In genomic region chr6:43454290-43455033, GRCh38 we compare ENCODE assay signal across 8 cellular contexts. TPM values are rescaled to one million over a fixed set of nuclear protein-coding genes. Genes with fewer than 3 reads are reported as not detected.
DNase-seq lines count a peak whose midpoint lies in the region; ATAC-seq and TF ChIP-seq lines count a peak whose summit lies in the region.

No MANE protein-coding gene starts in this region.

- peaks cover 43% of the 10 kb centered on the region for H3K27me3 Mint-ChIP-seq in GM23338 (ENCODE audit: insufficient read depth, low read depth, poor library complexity)

- TF ChIP-seq CTCF in GM23338 (conservative IDR thresholded peaks at IDR 0.05; ENCODE audit: low read depth in 2 of 2): peak; percentile 81 to 94
- peak; percentile 87 to 98 (median 95) for TF ChIP-seq CTCF in spleen (IDR thresholded peaks at IDR 0.05 in 8 of 11, conservative IDR thresholded peaks at IDR 0.05 in 3 of 11)

- 0 out of 2 replicates have a peak, but pooled peaks cover 7% of the 10 kb centered on the region for H3F3A ChIP-seq in GM23338 (replicated peaks; ENCODE audit: low read depth)

- H3K36me3 ChIP-seq in GM23338 (ENCODE audit: insufficient read depth) (no peaks in the 10 kb centered on the region), spleen (peaks cover 0 to 41% (median 27%) of the 10 kb centered on the region in 6 donors)

- intact Hi-C loops in spleen (cut with DNase I; ENCODE audit: low total_unique reads): loop anchor here (5.0 kb wide), 1 partner anchor 53 kb away; no protein-coding TSS in a partner anchor

- peaks cover 4% of the 10 kb centered on the region; the same call in 1 of the 2 replicates for H4K20me1 ChIP-seq in GM23338 (replicated peaks; ENCODE audit: insufficient read depth)

- peak overlapping the region; percentile 74; the same call in 1 of the 2 replicates for H2AFZ ChIP-seq in GM23338

- no peaks in the 10 kb centered on the region for H3K4me1 ChIP-seq in GM23338 (ENCODE audit: insufficient read depth)
- peaks cover 0 to 27% (median 20%) of the 10 kb centered on the region in 6 donors for H3K4me1 ChIP-seq in spleen

- peaks cover 11% of the 10 kb centered on the region for H3K4me1 Mint-ChIP-seq in GM23338

- peak in 13 of 14 donors; percentile 13 to 82 (median 60) for DNase-seq in C1 segment of cervical spinal cord (lab: John Stamatoyannopoulos, UW)
- DNase-seq in GM23338 (ENCODE audit: low spot score): peak; percentile 93
- peak; percentile 16 for DNase-seq in NCI-H2227 treated with DMSO at 0.1 percent for 48 hours (lab: John Stamatoyannopoulos, UW)
- peak; percentile 48 for DNase-seq in activated CD4-positive, alpha-beta T cell treated with anti-CD3 and anti-CD28 coated beads for 1 hour
- peak; percentile 86 for DNase-seq in cerebellar cortex (ENCODE audit: low spot score)
- peak; percentile 95 for DNase-seq in islet precursor cell
- DNase-seq in spleen: peak; percentile 95
- DNase-seq in NCI-H2107 (lab: John Stamatoyannopoulos, UW): no peak

- no peak overlapping the region for H3K27ac Mint-ChIP-seq in GM23338

- H3K27ac ChIP-seq in GM23338 (ENCODE audit: low read depth) (no peak overlapping the region), spleen (peak overlapping the region in 3 of 8 donors; percentile 13 to 50 (median 19))

- no peaks in the 10 kb centered on the region for H3K9me2 ChIP-seq in GM23338 (ENCODE audit: insufficient read depth)

- 6 to 17% (median 8%) methylated on average over 30 to 51 of the region's 51 CpGs for WGBS in spleen, 5 donors

- peak; percentile 86 for ATAC-seq in GM23338

- peak overlapping the region; percentile 73 for H3K4me3 Mint-ChIP-seq in GM23338

- peaks cover 3% of the 10 kb centered on the region; the same call in 2 of the 3 replicates for H3K9me3 Mint-ChIP-seq in GM23338

- H3K4me3 ChIP-seq in GM23338: peak overlapping the region; percentile 76
- peak overlapping the region; percentile 48 to 84 (median 58) for H3K4me3 ChIP-seq in spleen

- TF ChIP-seq POLR2A in spleen (IDR thresholded peaks at IDR 0.05): no peak

- H3K4me2 ChIP-seq in GM23338: peak overlapping the region; percentile 97

- no peaks in the 10 kb centered on the region for H3K9me3 ChIP-seq in spleen

- no peaks in the 10 kb centered on the region for H3K79me2 ChIP-seq in GM23338 (replicated peaks; ENCODE audit: insufficient read depth)

- peaks cover 2% of the 10 kb centered on the region; the same call in 2 of the 3 replicates for H3K36me3 Mint-ChIP-seq in GM23338 (ENCODE audit: low read depth)

- H3K27me3 ChIP-seq in GM23338 (ENCODE audit: insufficient read depth): peaks cover 42% of the 10 kb centered on the region
- peaks cover 0 to 49% (median 26%) of the 10 kb centered on the region in 7 donors for H3K27me3 ChIP-seq in spleen (replicated peaks in 1 of 7)

TF ChIP-seq in GM23338, 12 proteins besides CTCF, POLR2A, EP300 and RAD21:
- TF ChIP-seq ZNF114 (CRISPR knock-in tag; IDR thresholded peaks at IDR 0.05) (no peak), EZH2 (IDR thresholded peaks at IDR 0.05; ENCODE audit: low read depth, unreplicated experiment) (no peak)

RNA-seq across cellular contexts. Expression of gene DLK2, which starts 0.9 kb away (rescaled TPM):
- total RNA-seq in GM23338 (2014; rRNA removed; shearing (Covaris generic)): 0.16 and 0.21 TPM in 2 replicates
- polyA plus RNA-seq in GM23338 (2016; fragmentation: Nextera tagmentation; extraction: Ambion mirVana) (0.47 and 0.57 TPM in 2 replicates), spleen (under 1 TPM; 0.12 to 0.26 (median 0.17) TPM)
- under 1 TPM in 5 of 7 donors, not detected in 2; 0.38 to 0.68 (median 0.54) TPM for total RNA-seq in spleen

RNA-seq across cellular contexts. Expression of gene TJAP1, which starts 22.9 kb away (rescaled TPM):
- 33.3 and 34.3 TPM in 2 replicates for total RNA-seq in GM23338 (2014; rRNA removed; shearing (Covaris generic))
- polyA plus RNA-seq in GM23338 (2016; fragmentation: Nextera tagmentation; extraction: Ambion mirVana) (16.9 and 17.6 TPM in 2 replicates), spleen (10 to 100 TPM; 13.5 to 32.1 (median 27.4) TPM)
- total RNA-seq in spleen: 10 to 100 TPM; 32.1 to 40.0 (median 37.7) TPM

RNA-seq across cellular contexts. Expression of gene ABCC10, which starts 27.1 kb away (rescaled TPM):
- 16.7 and 16.9 TPM in 2 replicates for total RNA-seq in GM23338 (2014; rRNA removed; shearing (Covaris generic))
- polyA plus RNA-seq in GM23338 (2016; fragmentation: Nextera tagmentation; extraction: Ambion mirVana) (17.5 and 18.9 TPM in 2 replicates), spleen (10 to 100 TPM; 13.1 to 28.6 (median 28.5) TPM)
- 10 to 100 TPM; 19.4 to 52.6 (median 35.0) TPM for total RNA-seq in spleen

RNA-seq across cellular contexts. Expression of gene LRRC73, which starts 55.7 kb away (rescaled TPM):
- 0.08 and 0.59 TPM in 2 replicates for total RNA-seq in GM23338 (2014; rRNA removed; shearing (Covaris generic))
- polyA plus RNA-seq in GM23338 (2016; fragmentation: Nextera tagmentation; extraction: Ambion mirVana) (0.26 TPM in 1 of 2 replicates, not detected in the other), spleen (under 1 TPM; 0.11 to 0.19 (median 0.11) TPM)
- total RNA-seq in spleen: 1 to 10 TPM in 2 of 7 donors, under 1 TPM in 5; 0.54 to 1.3 (median 0.76) TPM
